ENCODE assay signal across 1 cellular context in the genomic region with DNA sequence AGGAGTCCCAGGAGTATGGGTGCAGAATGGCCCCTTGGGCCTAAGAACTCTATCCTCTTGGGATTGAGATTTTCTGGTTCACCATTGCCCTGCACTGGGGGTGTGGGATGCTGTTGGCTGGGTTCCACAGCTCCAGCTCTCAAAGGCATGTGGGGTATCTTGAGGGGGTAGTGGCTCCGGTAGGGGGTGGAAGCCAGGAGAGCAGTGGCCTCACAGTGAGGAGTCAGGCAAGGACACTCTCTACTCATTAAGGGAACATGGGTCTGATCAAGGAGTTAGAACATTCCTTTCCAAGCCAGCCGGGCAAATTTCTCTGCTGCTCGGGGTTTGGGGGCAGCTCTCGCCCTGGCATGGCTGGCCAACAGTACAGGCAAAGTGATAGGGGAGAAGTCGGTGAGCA.
TF ChIP-seq lines count a peak whose summit lies in the region.

No MANE protein-coding gene starts in this region.

TF ChIP-seq in SK-N-SH, 30 proteins besides CTCF, POLR2A, EP300 and RAD21 (continued from another document):
- TF ChIP-seq EZH2phosphoT487 (IDR thresholded peaks at IDR 0.05; ENCODE audit: borderline replicate concordance, low read depth): no peak
- TF ChIP-seq MXI1 (IDR thresholded peaks at IDR 0.05; ENCODE audit: low read depth, low read length): no peak
- TF ChIP-seq NFIC (IDR thresholded peaks at IDR 0.05; ENCODE audit: borderline replicate concordance): no peak
- no peak for TF ChIP-seq YY1 (IDR thresholded peaks at IDR 0.05; ENCODE audit: low read depth)
- TF ChIP-seq IRF3 (IDR thresholded peaks at IDR 0.05; ENCODE audit: low read depth, low read length): no peak
- TF ChIP-seq REST (IDR thresholded peaks at IDR 0.05; ENCODE audit: low read depth, low read length): no peak
- TF ChIP-seq MEF2A (IDR thresholded peaks at IDR 0.05; ENCODE audit: borderline replicate concordance, low read depth): no peak
- no peak for TF ChIP-seq TAF1 (IDR thresholded peaks at IDR 0.05; ENCODE audit: borderline replicate concordance, low read depth, low read length)
- TF ChIP-seq TCF12 (IDR thresholded peaks at IDR 0.05): no peak
- TF ChIP-seq TEAD4 (IDR thresholded peaks at IDR 0.05; ENCODE audit: borderline replicate concordance, insufficient read depth): no peak
- TF ChIP-seq, protein P1, sequence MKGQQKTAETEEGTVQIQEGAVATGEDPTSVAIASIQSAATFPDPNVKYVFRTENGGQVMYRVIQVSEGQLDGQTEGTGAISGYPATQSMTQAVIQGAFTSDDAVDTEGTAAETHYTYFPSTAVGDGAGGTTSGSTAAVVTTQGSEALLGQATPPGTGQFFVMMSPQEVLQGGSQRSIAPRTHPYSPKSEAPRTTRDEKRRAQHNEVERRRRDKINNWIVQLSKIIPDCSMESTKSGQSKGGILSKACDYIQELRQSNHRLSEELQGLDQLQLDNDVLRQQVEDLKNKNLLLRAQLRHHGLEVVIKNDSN (IDR thresholded peaks at IDR 0.05; ENCODE audit: borderline replicate concordance, low read depth): no peak
- TF ChIP-seq FOXM1 (IDR thresholded peaks at IDR 0.05; ENCODE audit: low read depth): no peak
